ENCODE assay signal across 34 cellular contexts in the genomic region with DNA sequence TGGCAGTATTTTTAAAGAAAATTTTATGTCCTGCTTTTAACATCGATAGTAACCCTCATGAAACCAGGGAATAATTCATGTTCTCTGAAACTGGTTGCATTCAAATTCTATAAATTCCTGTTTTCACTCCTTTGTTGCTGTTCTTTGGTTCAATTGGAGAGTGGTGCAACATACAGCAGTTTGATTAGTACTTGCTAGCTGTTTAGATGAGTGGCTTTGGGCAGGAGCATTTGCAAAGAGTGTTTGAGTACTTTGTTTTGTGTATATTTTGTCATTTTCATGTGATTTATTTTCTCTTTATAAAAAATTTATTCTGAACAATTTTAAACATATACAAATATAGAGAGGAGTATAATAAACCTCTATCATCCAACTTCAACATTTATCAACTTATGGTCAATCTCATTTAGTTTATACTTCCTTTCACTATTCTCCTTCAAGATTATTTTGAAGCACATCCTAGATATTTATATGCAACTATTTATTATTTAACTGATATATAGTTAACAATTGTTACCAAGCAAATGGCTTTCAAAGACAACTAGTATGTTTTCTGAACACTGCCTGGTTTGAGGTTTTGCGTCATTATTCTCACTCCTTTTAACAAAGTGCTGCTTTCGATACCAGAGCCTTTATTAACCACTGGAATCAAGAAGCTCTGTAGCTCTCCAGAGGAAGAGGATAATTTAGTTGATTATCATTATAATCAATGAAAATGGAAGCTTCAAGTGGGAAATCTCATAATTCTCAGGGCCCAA. TPM values are rescaled to one million over a fixed set of nuclear protein-coding genes. Genes with fewer than 3 reads are reported as not detected.
"Had no signal": no experiment of that assay in that cellular context is flagged by ENCODE, and none has a peak within 500 bp of the region (broad histone marks: within the 10 kb centered on the region; RNA-seq: fewer than 3 reads in every experiment).

No MANE protein-coding gene starts in this region.

- H3K27ac ChIP-seq: adrenal gland, brain microvascular endothelial cell, coronary artery, esophagus muscularis mucosa, foreskin keratinocyte, gastroesophageal sphincter, heart right ventricle had no signal

- H3K4me1 ChIP-seq: adrenal gland, foreskin keratinocyte had no signal

- H3K27me3 ChIP-seq: brain microvascular endothelial cell had no signal

- DNase-seq: activated CD4-positive, alpha-beta memory T cell treated with anti-CD3 and anti-CD28 coated beads for 36 hours; activated CD4-positive, alpha-beta T cell treated with anti-CD3 and anti-CD28 coated beads for 36 hours; activated CD4-positive, alpha-beta T cell treated with anti-CD3 and anti-CD28 coated beads, Interleukin-2, amount 10 ng/mL, durations not matched to agents 24 days and 14 days; activated CD4-positive, CD25-positive, alpha-beta regulatory T cell; activated CD4-positive, CD25-positive, alpha-beta regulatory T cell treated with anti-CD3 and anti-CD28 coated beads, Interleukin-2, amount 50 U/mL, for 72 hours; activated CD8-positive, alpha-beta memory T cell treated with anti-CD3 and anti-CD28 coated beads, Interleukin-2, amount 10 ng/mL, durations not matched to agents 7 days and 5 days; activated CD8-positive, alpha-beta memory T cell treated with anti-CD3 and anti-CD28 coated beads, Interleukin-2, amount 50 U/mL, for 4 hours; activated CD8-positive, alpha-beta T cell treated with anti-CD3 and anti-CD28 coated beads, Interleukin-2, amount 10 ng/mL, durations not matched to agents 7 days and 5 days; activated effector memory CD4-positive, alpha-beta T cell treated with anti-CD3 and anti-CD28 coated beads, Interleukin-2, amount 50 U/mL, for 16 hours; activated naive CD4-positive, alpha-beta T cell treated with anti-CD3 and anti-CD28 coated beads for 36 hours; activated naive CD8-positive, alpha-beta T cell treated with anti-CD3 and anti-CD28 coated beads for 36 hours; activated naive CD8-positive, alpha-beta T cell treated with anti-CD3 and anti-CD28 coated beads, Interleukin-2, amount 50 U/mL, for 24 hours; activated T-cell treated with anti-CD3 and anti-CD28 coated beads, Interleukin-2, amount 50 U/mL, for 1 hour; activated T-cell treated with anti-CD3 and anti-CD28 coated beads, Interleukin-2, amount 50 U/mL, for 48 hours; adrenal gland; amygdala; aorta; brain microvascular endothelial cell; cerebellar nuclear complex; effector CD4-positive, alpha-beta T cell; effector memory CD8-positive, alpha-beta T cell; erythroblast; foreskin keratinocyte; heart right ventricle; T-helper 1 cell; T-helper 17 cell; T1000 had no signal

- H3K4me3 ChIP-seq: adrenal gland, coronary artery, esophagus muscularis mucosa, gastroesophageal sphincter, heart right ventricle had no signal

- H3K9me3 ChIP-seq: adrenal gland, esophagus muscularis mucosa, gastroesophageal sphincter, heart right ventricle had no signal

- H3K36me3 ChIP-seq: adrenal gland, brain microvascular endothelial cell, esophagus muscularis mucosa, gastroesophageal sphincter, heart right ventricle had no signal

- ATAC-seq: activated CD4-positive, alpha-beta T cell treated with anti-CD3 and anti-CD28 coated beads for 36 hours; activated CD8-positive, alpha-beta memory T cell treated with anti-CD3 and anti-CD28 coated beads, Interleukin-2, amount 10 ng/mL, durations not matched to agents 7 days and 5 days; activated CD8-positive, alpha-beta T cell treated with anti-CD3 and anti-CD28 coated beads, Interleukin-2, amount 10 ng/mL, durations not matched to agents 7 days and 5 days; activated naive CD8-positive, alpha-beta T cell treated with anti-CD3 and anti-CD28 coated beads, Interleukin-2, amount 50 U/mL, for 24 hours; effector memory CD8-positive, alpha-beta T cell; foreskin keratinocyte; gastroesophageal sphincter; heart right ventricle; T-helper 17 cell had no signal

RNA-seq across cellular contexts. Expression of gene ZIC1, which starts 19.4 kb away (rescaled TPM):
- total RNA-seq: activated CD4-positive, alpha-beta memory T cell treated with anti-CD3 and anti-CD28 coated beads for 36 hours; activated CD4-positive, alpha-beta T cell treated with anti-CD3 and anti-CD28 coated beads for 36 hours; activated CD4-positive, alpha-beta T cell treated with anti-CD3 and anti-CD28 coated beads, Interleukin-2, amount 10 ng/mL, durations not matched to agents 24 days and 14 days; activated CD8-positive, alpha-beta memory T cell treated with anti-CD3 and anti-CD28 coated beads for 36 hours; activated CD8-positive, alpha-beta memory T cell treated with anti-CD3 and anti-CD28 coated beads, Interleukin-2, amount 10 ng/mL, durations not matched to agents 7 days and 5 days; activated CD8-positive, alpha-beta T cell treated with anti-CD3 and anti-CD28 coated beads, Interleukin-2, amount 10 ng/mL, durations not matched to agents 7 days and 5 days; activated naive CD4-positive, alpha-beta T cell treated with anti-CD3 and anti-CD28 coated beads for 36 hours; activated naive CD8-positive, alpha-beta T cell treated with anti-CD3 and anti-CD28 coated beads for 36 hours; activated T-helper 1 cell treated with anti-CD3 and anti-CD28 coated beads, Interleukin-12 subunit alpha, Interleukin-12 subunit beta, Interleukin-2, Interleukin-4 antibody, amounts not matched to agents 30 ng/mL and 10 ng/mL and 1 ng/mL, durations not matched to agents 14 hours and 24 hours and 36 hours; activated T-helper 2 cell treated with anti-CD3 and anti-CD28 coated beads, Interferon-gamma antibody, Interleukin-2, Interleukin-4, amounts not matched to agents 10 μg/mL and 5 μg/mL and 100 μg/mL, durations not matched to agents 14 hours and 24 hours and 36 hours; esophagus muscularis mucosa; foreskin keratinocyte; heart right ventricle; T-helper 17 cell had no signal

RNA-seq across cellular contexts. Expression of gene ZIC4, which starts 22.2 kb away (rescaled TPM):
- total RNA-seq: activated CD4-positive, alpha-beta memory T cell treated with anti-CD3 and anti-CD28 coated beads for 36 hours; activated CD4-positive, alpha-beta T cell treated with anti-CD3 and anti-CD28 coated beads for 36 hours; activated CD4-positive, alpha-beta T cell treated with anti-CD3 and anti-CD28 coated beads, Interleukin-2, amount 10 ng/mL, durations not matched to agents 24 days and 14 days; activated CD8-positive, alpha-beta memory T cell treated with anti-CD3 and anti-CD28 coated beads for 36 hours; activated CD8-positive, alpha-beta memory T cell treated with anti-CD3 and anti-CD28 coated beads, Interleukin-2, amount 10 ng/mL, durations not matched to agents 7 days and 5 days; activated CD8-positive, alpha-beta T cell treated with anti-CD3 and anti-CD28 coated beads, Interleukin-2, amount 10 ng/mL, durations not matched to agents 7 days and 5 days; activated naive CD4-positive, alpha-beta T cell treated with anti-CD3 and anti-CD28 coated beads for 36 hours; activated naive CD8-positive, alpha-beta T cell treated with anti-CD3 and anti-CD28 coated beads for 36 hours; activated T-helper 1 cell treated with anti-CD3 and anti-CD28 coated beads, Interleukin-12 subunit alpha, Interleukin-12 subunit beta, Interleukin-2, Interleukin-4 antibody, amounts not matched to agents 30 ng/mL and 10 ng/mL and 1 ng/mL, durations not matched to agents 14 hours and 24 hours and 36 hours; activated T-helper 2 cell treated with anti-CD3 and anti-CD28 coated beads, Interferon-gamma antibody, Interleukin-2, Interleukin-4, amounts not matched to agents 10 μg/mL and 5 μg/mL and 100 μg/mL, durations not matched to agents 14 hours and 24 hours and 36 hours; adrenal gland; esophagus muscularis mucosa; foreskin keratinocyte; glomerular endothelial cell; heart right ventricle; T-helper 17 cell had no signal
